Comparison of ENCODE assay signal across 8 cellular contexts in the genomic region with DNA sequence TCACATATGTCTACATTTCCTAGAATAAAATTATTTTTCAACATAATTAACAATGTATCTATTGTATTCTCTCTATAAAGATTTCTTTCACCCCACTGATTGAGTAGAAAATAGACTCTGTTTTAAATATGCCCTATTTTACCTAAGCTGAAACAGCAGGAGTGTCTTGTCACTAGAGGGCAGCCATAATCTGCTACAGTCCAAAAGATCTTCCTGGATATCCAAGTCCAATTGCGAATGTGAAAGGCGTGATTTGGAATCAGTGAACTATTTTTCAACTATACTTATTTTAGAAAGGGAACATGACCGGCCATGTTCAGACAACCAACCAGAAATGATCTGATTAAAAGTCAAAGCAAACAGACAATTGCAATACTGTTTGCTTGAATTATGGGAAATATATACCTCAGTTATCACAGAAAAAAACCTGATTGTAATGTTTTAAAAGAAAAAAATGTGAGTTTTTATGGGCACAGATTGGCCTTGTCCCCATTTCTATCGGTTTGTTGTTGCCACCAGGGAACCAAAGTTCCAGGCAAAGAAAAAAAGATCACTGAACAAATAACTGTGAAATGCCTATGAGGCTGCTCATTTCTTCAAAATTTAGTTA.
A peak's percentile ranks its signal among the peaks of the same experiment; 100 is the strongest.
DNase-seq lines count a peak whose midpoint lies in the region; ATAC-seq and TF ChIP-seq lines count a peak whose summit lies in the region.

No MANE protein-coding gene starts in this region.

- H3K27ac Mint-ChIP-seq in activated CD4-positive, alpha-beta memory T cell treated with anti-CD3 and anti-CD28 coated beads, Interleukin-2, amount 10 ng/mL, durations not matched to agents 7 days and 5 days = no peak overlapping the region
- H3K27ac Mint-ChIP-seq in natural killer cell = no peak overlapping the region

- H3K27ac ChIP-seq in RWPE2 (ENCODE audit: poor library complexity, severe bottlenecking) = no peak overlapping the region

- no peak overlapping the region for H3K4me3 Mint-ChIP-seq in activated CD4-positive, alpha-beta memory T cell treated with anti-CD3 and anti-CD28 coated beads, Interleukin-2, amount 10 ng/mL, durations not matched to agents 7 days and 5 days
- H3K4me3 Mint-ChIP-seq in natural killer cell = no peak overlapping the region

- H3K4me3 ChIP-seq in RWPE2 (ENCODE audit: severe bottlenecking) = no peak overlapping the region

- H3K9me3 ChIP-seq in RWPE2 (ENCODE audit: severe bottlenecking) = no peaks in the 10 kb centered on the region

- H3K4me1 Mint-ChIP-seq in activated CD4-positive, alpha-beta memory T cell treated with anti-CD3 and anti-CD28 coated beads, Interleukin-2, amount 10 ng/mL, durations not matched to agents 7 days and 5 days = no peaks in the 10 kb centered on the region
- H3K4me1 Mint-ChIP-seq in natural killer cell = no peaks in the 10 kb centered on the region

- CTCF ChIA-PET in activated CD4-positive, alpha-beta memory T cell treated with anti-CD3 and anti-CD28 coated beads, Interleukin-2, amount 10 ng/mL, durations not matched to agents 7 days and 5 days (lab: Charles Lee) = no interaction called here

- H3K27me3 Mint-ChIP-seq in activated CD4-positive, alpha-beta memory T cell treated with anti-CD3 and anti-CD28 coated beads, Interleukin-2, amount 10 ng/mL, durations not matched to agents 7 days and 5 days = no peaks in the 10 kb centered on the region
- no peaks in the 10 kb centered on the region for H3K27me3 Mint-ChIP-seq in natural killer cell (ENCODE audit: low read depth in 2 of 2)

- no peaks in the 10 kb centered on the region for H3K36me3 Mint-ChIP-seq in activated CD4-positive, alpha-beta memory T cell treated with anti-CD3 and anti-CD28 coated beads, Interleukin-2, amount 10 ng/mL, durations not matched to agents 7 days and 5 days (ENCODE audit: low read depth)
- peaks cover 6% of the 10 kb centered on the region for H3K36me3 Mint-ChIP-seq in natural killer cell

- no peaks in the 10 kb centered on the region for H3K4me1 ChIP-seq in RWPE2 (ENCODE audit: insufficient read depth, poor library complexity, severe bottlenecking)

- H3K27me3 ChIP-seq in RWPE2 (ENCODE audit: insufficient read depth, poor library complexity, severe bottlenecking) = no peaks in the 10 kb centered on the region

- intact Hi-C loops in natural killer cell (cut with micrococcal nuclease) = no loop called here

- no peaks in the 10 kb centered on the region for H3K9me3 Mint-ChIP-seq in activated CD4-positive, alpha-beta memory T cell treated with anti-CD3 and anti-CD28 coated beads, Interleukin-2, amount 10 ng/mL, durations not matched to agents 7 days and 5 days
- H3K9me3 Mint-ChIP-seq in natural killer cell = peaks cover 3% of the 10 kb centered on the region in 2 donors

- POLR2A ChIA-PET in activated CD4-positive, alpha-beta memory T cell treated with anti-CD3 and anti-CD28 coated beads, Interleukin-2, amount 10 ng/mL, durations not matched to agents 7 days and 5 days (lab: Charles Lee) = no interaction called here

- no peaks in the 10 kb centered on the region for H3K36me3 ChIP-seq in RWPE2 (ENCODE audit: low read depth)

- ATAC-seq in RWPE2 (ENCODE audit: low read depth) = peak; percentile 84
- ATAC-seq in GM18502 (IDR thresholded peaks at IDR 0.05; ENCODE audit: poor library complexity, unreplicated experiment) = no peak
- no peak for ATAC-seq in natural killer cell

- DNase-seq in AG09319 (ENCODE audit: extremely low read depth, low read depth) (peak; percentile 28), HT-29 (ENCODE audit: low spot score) (peak; percentile 69), RWPE2 (ENCODE audit: low spot score) (no peak), globus pallidus (ENCODE audit: low spot score) (peak; percentile 14), smooth muscle cell of the brain vasculature (ENCODE audit: low read depth, low spot score) (peak; percentile 54), natural killer cell (no peak)
- DNase-seq in activated CD4-positive, alpha-beta memory T cell treated with anti-CD3 and anti-CD28 coated beads, Interleukin-2, amount 10 ng/mL, durations not matched to agents 7 days and 5 days = no peak

- peak; percentile 74 for TF ChIP-seq CTCF in AG09319 (IDR thresholded peaks at IDR 0.05; ENCODE audit: low read depth, low read length)
- TF ChIP-seq CTCF in RWPE2 (IDR thresholded peaks at IDR 0.05; ENCODE audit: poor library complexity, severe bottlenecking) = peak; percentile 79
- no peak for TF ChIP-seq CTCF in natural killer cell (IDR thresholded peaks at IDR 0.05)

Comparison
In these comparisons a context has a peak if more than half of its experiments do, and no peak if none do; other contexts are left out.
1. DNase-seq: peak in AG09319 (single experiment), HT-29 (single experiment), globus pallidus (single experiment) and smooth muscle cell of the brain vasculature (single experiment); none in RWPE2 (single experiment), activated CD4-positive, alpha-beta memory T cell treated with anti-CD3 and anti-CD28 coated beads, Interleukin-2, amount 10 ng/mL, durations not matched to agents 7 days and 5 days (single experiment) and natural killer cell (single experiment).